15 cellular contexts compared by ENCODE assay signal in genomic region chr4:156686120-156686519, GRCh38.
A peak's percentile ranks its signal among the peaks of the same experiment; 100 is the strongest.
DNase-seq lines count a peak whose midpoint lies in the region; ATAC-seq, FAIRE-seq and TF ChIP-seq lines count a peak whose summit lies in the region.
"Had no signal": no experiment of that assay in that cellular context is flagged by ENCODE, and none has a peak within 500 bp of the region (broad histone marks: within the 10 kb centered on the region; RNA-seq: fewer than 3 reads in every experiment).

No MANE protein-coding gene starts in this region.

- no peak overlapping the region for H3K4me3 ChIP-seq in astrocyte (ENCODE audit: insufficient read depth, low read depth, low read length)
- H3K4me3 ChIP-seq: BLaER1, skin epidermis had no signal

- in situ Hi-C loops in ACHN (cut with HindIII; ENCODE audit: low pct_ligation_motif_present, low pct_unique_long_range_greater_than_20kb, low sequenced_read_pairs): no loop called here

- H3K27me3 ChIP-seq in astrocyte (ENCODE audit: insufficient read depth, low read length): no peaks in the 10 kb centered on the region
- H3K27me3 ChIP-seq: BLaER1 had no signal

- peak overlapping the region; percentile 12 for H2AFZ ChIP-seq in astrocyte (ENCODE audit: low read depth, low read length)

- H3K9ac ChIP-seq in astrocyte (ENCODE audit: low read length): peak overlapping the region; percentile 64
- H3K9ac ChIP-seq: BLaER1 had no signal

- peak overlapping the region; percentile 72 for H3K27ac ChIP-seq in astrocyte (ENCODE audit: low read depth, low read length)
- H3K27ac ChIP-seq: BLaER1, skin epidermis had no signal

- H3K27ac Mint-ChIP-seq in astrocyte (ENCODE audit: unreplicated experiment): peak overlapping the region; percentile 75

- H3K9me3 ChIP-seq in astrocyte (ENCODE audit: insufficient read depth, low read depth, low read length): no peaks in the 10 kb centered on the region
- H3K9me3 ChIP-seq: BLaER1 had no signal

- ATAC-seq in HG03280 (IDR thresholded peaks at IDR 0.05; ENCODE audit: unreplicated experiment): no peak

- TF ChIP-seq CTCF in astrocyte (IDR thresholded peaks at IDR 0.05; ENCODE audit: insufficient read depth, low read depth, low read length): no peak

- no peak overlapping the region for H3K4me3 Mint-ChIP-seq in astrocyte (ENCODE audit: unreplicated experiment)
- H3K4me3 Mint-ChIP-seq: central memory CD8-positive, alpha-beta T cell had no signal

- FAIRE-seq in astrocyte (lab: Jason Lieb, UNC): peak; percentile 23
- FAIRE-seq: H1 had no signal

- H3K4me1 ChIP-seq in astrocyte (ENCODE audit: insufficient read depth, low read length): peaks cover 14% of the 10 kb centered on the region
- H3K4me1 ChIP-seq: BLaER1 had no signal

- H3K4me2 ChIP-seq in astrocyte (ENCODE audit: low read length): peak overlapping the region; percentile 57
- H3K4me2 ChIP-seq: BLaER1 had no signal

- H4K20me1 ChIP-seq in astrocyte (ENCODE audit: insufficient read depth, low read length): no peaks in the 10 kb centered on the region
- H4K20me1 ChIP-seq: BLaER1 had no signal

- H3K36me3 ChIP-seq in astrocyte (ENCODE audit: insufficient read depth, low read length): no peaks in the 10 kb centered on the region
- H3K36me3 ChIP-seq: BLaER1 had no signal

- peaks cover 14% of the 10 kb centered on the region for H3K4me1 Mint-ChIP-seq in astrocyte (ENCODE audit: low read depth, unreplicated experiment)
- H3K4me1 Mint-ChIP-seq: central memory CD8-positive, alpha-beta T cell had no signal

- H3K79me2 ChIP-seq in astrocyte (ENCODE audit: insufficient read depth, low read length): no peaks in the 10 kb centered on the region

- H3K9me3 Mint-ChIP-seq in astrocyte (ENCODE audit: unreplicated experiment): no peaks in the 10 kb centered on the region

- no peaks in the 10 kb centered on the region for H3K27me3 Mint-ChIP-seq in astrocyte (ENCODE audit: low read depth, unreplicated experiment)
- H3K27me3 Mint-ChIP-seq: central memory CD8-positive, alpha-beta T cell had no signal

- peak; percentile 10 for DNase-seq in ACHN
- DNase-seq in HT-29 (ENCODE audit: low spot score): peak; percentile 10
- peak; percentile 100 for DNase-seq in astrocyte (ENCODE audit: low read depth)
- peak; percentile 95 for DNase-seq in iris pigment epithelial cell (ENCODE audit: low read depth)
- DNase-seq in SKM-1 treated with dmso at 0.1 percent for 144 hours (lab: John Stamatoyannopoulos, UW; ENCODE audit: unreplicated experiment): no peak
- no peak for DNase-seq in activated CD8-positive, alpha-beta memory T cell treated with anti-CD3 and anti-CD28 coated beads, Interleukin-2, amount 50 U/mL, for 48 hours
- no peak for DNase-seq in NCI-H1436 (lab: John Stamatoyannopoulos, UW)
- DNase-seq: head of caudate nucleus; stimulated activated CD8-positive, alpha-beta memory T cell treated with anti-CD3 and anti-CD28 coated beads, Interleukin-4, amount 100 ng/mL, for 48 hours; T-helper 9 cell had no signal

- H3K36me3 Mint-ChIP-seq in astrocyte (ENCODE audit: low read depth, unreplicated experiment): no peaks in the 10 kb centered on the region

Comparison
In these comparisons a context has a peak if more than half of its experiments do, and no peak if none do; other contexts are left out.
1. DNase-seq: peak in ACHN (single experiment), HT-29 (single experiment), astrocyte (single experiment) and iris pigment epithelial cell (single experiment); none in SKM-1 treated with dmso at 0.1 percent for 144 hours (single experiment), activated CD8-positive, alpha-beta memory T cell treated with anti-CD3 and anti-CD28 coated beads, Interleukin-2, amount 50 U/mL, for 48 hours (single experiment) and NCI-H1436 (single experiment).